19 cellular contexts compared by ENCODE assay signal in genomic region chr10:81730901-81731300, GRCh38.
"Had no signal": no experiment of that assay in that cellular context is flagged by ENCODE, and none has a peak within 500 bp of the region (broad histone marks: within the 10 kb centered on the region; RNA-seq: fewer than 3 reads in every experiment).

No MANE protein-coding gene starts in this region.

- H2AFZ ChIP-seq: parathyroid adenoma had no signal

- H3K4me1 ChIP-seq: heart right ventricle, parathyroid adenoma, psoas muscle, sigmoid colon, testis, tibial nerve had no signal

- H3K4me3 ChIP-seq: coronary artery, heart right ventricle, psoas muscle, sigmoid colon, skin epidermis, testis, tibial nerve had no signal

- H3K79me2 ChIP-seq: parathyroid adenoma had no signal

- DNase-seq: effector CD4-positive, alpha-beta T cell; heart right ventricle; islet precursor cell; left colon; mesendoderm; naive B cell; nephron progenitor cell; psoas muscle; sigmoid colon; stimulated activated CD4-positive, alpha-beta T cell treated with anti-CD3 and anti-CD28 coated beads, Interleukin-2, amount 100 ng/mL, for 24 hours; stimulated activated CD4-positive, alpha-beta T cell treated with anti-CD3 and anti-CD28 coated beads, Interleukin-4, amount 100 ng/mL, for 4 hours; stimulated activated naive B cell treated with anti-CD40 and anti-IgM and Interleukin-4, amounts not matched to agents 10 μg/mL and 1 μg/mL and 100 μg/mL, for 72 hours; stimulated activated naive CD8-positive, alpha-beta T cell treated with anti-CD3 and anti-CD28 coated beads, Interleukin-15, amount 100 ng/mL, for 72 hours; testis had no signal

- H3K9me3 ChIP-seq: psoas muscle, sigmoid colon, testis had no signal

- H3K36me3 ChIP-seq: heart right ventricle, sigmoid colon, tibial nerve had no signal

- H3K27me3 ChIP-seq: heart right ventricle, sigmoid colon, testis, tibial nerve had no signal

- ATAC-seq: heart right ventricle; left colon; psoas muscle; stimulated activated naive B cell treated with anti-CD40 and anti-IgM and Interleukin-4, amounts not matched to agents 10 μg/mL and 1 μg/mL and 100 μg/mL, for 72 hours; stimulated activated naive CD8-positive, alpha-beta T cell treated with anti-CD3 and anti-CD28 coated beads, Interleukin-15, amount 100 ng/mL, for 72 hours had no signal

- FAIRE-seq: frontal cortex had no signal

- H3K27ac ChIP-seq: coronary artery, heart right ventricle, parathyroid adenoma, psoas muscle, sigmoid colon, skin epidermis, testis, tibial nerve had no signal

- H3K9ac ChIP-seq: parathyroid adenoma had no signal
